8 cellular contexts compared by ENCODE assay signal in genomic region chr20:26207967-26208295, GRCh38.
DNase-seq lines count a peak whose midpoint lies in the region; ATAC-seq and TF ChIP-seq lines count a peak whose summit lies in the region.
"Not testable (repeated sequence)": the region's sequence is repeated elsewhere in the genome, so short reads cannot be mapped to it uniquely, and the experiment has no call there.

No MANE protein-coding gene starts in this region.

- H3K9me3 Mint-ChIP-seq in activated CD8-positive, alpha-beta T cell treated with anti-CD3 and anti-CD28 coated beads for 36 hours; activated naive CD8-positive, alpha-beta T cell treated with anti-CD3 and anti-CD28 coated beads, Interleukin-2, amount 10 ng/mL, durations not matched to agents 7 days and 5 days: not testable (repeated sequence)

- DNase-seq in DMS53 (lab: John Stamatoyannopoulos, UW) = peak; percentile 62
- peak; percentile 8 for DNase-seq in NCI-H345 (lab: John Stamatoyannopoulos, UW)
- DNase-seq in activated CD8-positive, alpha-beta T cell treated with anti-CD3 and anti-CD28 coated beads for 36 hours = peak; percentile 8
- DNase-seq in activated naive CD8-positive, alpha-beta T cell treated with anti-CD3 and anti-CD28 coated beads, Interleukin-2, amount 10 ng/mL, durations not matched to agents 7 days and 5 days; mesenchymal stem cell; gastrocnemius medialis; tibial nerve (ENCODE audit: low spot score in 2 of 2): not testable (repeated sequence)
- DNase-seq in cardiac muscle cell (ENCODE audit: low read depth in 1 of 2, low spot score in 1 of 2) = peak in 1 of 2 donors; percentile 9

- H2AK5ac ChIP-seq in mesenchymal stem cell (ENCODE audit: low read length, severe bottlenecking) = not testable (repeated sequence)

- ATAC-seq in activated CD8-positive, alpha-beta T cell treated with anti-CD3 and anti-CD28 coated beads for 36 hours; activated naive CD8-positive, alpha-beta T cell treated with anti-CD3 and anti-CD28 coated beads, Interleukin-2, amount 10 ng/mL, durations not matched to agents 7 days and 5 days (ENCODE audit: low read depth); gastrocnemius medialis: not testable (repeated sequence)

- not testable (repeated sequence) for H3K23ac ChIP-seq in mesenchymal stem cell (ENCODE audit: low read length in 2 of 2)

- not testable (repeated sequence) for H2BK5ac ChIP-seq in mesenchymal stem cell (ENCODE audit: low read depth, low read length, poor library complexity, severe bottlenecking)

- intact Hi-C loops in activated CD8-positive, alpha-beta T cell treated with anti-CD3 and anti-CD28 coated beads for 36 hours (cut with micrococcal nuclease); gastrocnemius medialis (cut with DNase I; ENCODE audit: low total_unique reads): not testable (repeated sequence)

- CTCF ChIA-PET in activated CD8-positive, alpha-beta T cell treated with anti-CD3 and anti-CD28 coated beads for 36 hours (lab: Charles Lee) = not testable (repeated sequence)

- TF ChIP-seq CTCF in activated CD8-positive, alpha-beta T cell treated with anti-CD3 and anti-CD28 coated beads for 36 hours (IDR thresholded peaks at IDR 0.05); cardiac muscle cell (IDR thresholded peaks at IDR 0.05; ENCODE audit: low read depth, low read length); gastrocnemius medialis (IDR thresholded peaks at IDR 0.05 in 4 of 5, conservative IDR thresholded peaks at IDR 0.05 in 1 of 5); tibial nerve (IDR thresholded peaks at IDR 0.05): not testable (repeated sequence)

- not testable (repeated sequence) for TF ChIP-seq EP300 in tibial nerve (IDR thresholded peaks at IDR 0.05)

- POLR2A ChIA-PET in activated CD8-positive, alpha-beta T cell treated with anti-CD3 and anti-CD28 coated beads for 36 hours (lab: Charles Lee); activated naive CD8-positive, alpha-beta T cell treated with anti-CD3 and anti-CD28 coated beads, Interleukin-2, amount 10 ng/mL, durations not matched to agents 7 days and 5 days (lab: Charles Lee): not testable (repeated sequence)

- WGBS in mesenchymal stem cell = 8% methylated on average over 28 of the region's 35 CpGs
- 5 to 8% methylated on average over 22 of the region's 35 CpGs for WGBS in tibial nerve, 2 donors

- TF ChIP-seq POLR2A in gastrocnemius medialis (IDR thresholded peaks at IDR 0.05); tibial nerve (IDR thresholded peaks at IDR 0.05): not testable (repeated sequence)

- H4K8ac ChIP-seq in mesenchymal stem cell (ENCODE audit: low read length) = not testable (repeated sequence)

- H2BK12ac ChIP-seq in mesenchymal stem cell (ENCODE audit: low read length in 2 of 2) = not testable (repeated sequence)

- H3K79me1 ChIP-seq in mesenchymal stem cell (replicated peaks; ENCODE audit: low read length, poor library complexity, severe bottlenecking) = not testable (repeated sequence)

- not testable (repeated sequence) for H3K9ac ChIP-seq in mesenchymal stem cell (ENCODE audit: low read length)

- H3K4me1 Mint-ChIP-seq in activated CD8-positive, alpha-beta T cell treated with anti-CD3 and anti-CD28 coated beads for 36 hours (ENCODE audit: low read depth) = not testable (repeated sequence)
- H3K4me1 Mint-ChIP-seq in activated naive CD8-positive, alpha-beta T cell treated with anti-CD3 and anti-CD28 coated beads, Interleukin-2, amount 10 ng/mL, durations not matched to agents 7 days and 5 days = peaks cover 12% of the 10 kb centered on the region

- not testable (repeated sequence) for H4K91ac ChIP-seq in mesenchymal stem cell (ENCODE audit: low read length)

- peak overlapping the region; percentile 52 for H3K27ac Mint-ChIP-seq in activated CD8-positive, alpha-beta T cell treated with anti-CD3 and anti-CD28 coated beads for 36 hours
- H3K27ac Mint-ChIP-seq in activated naive CD8-positive, alpha-beta T cell treated with anti-CD3 and anti-CD28 coated beads, Interleukin-2, amount 10 ng/mL, durations not matched to agents 7 days and 5 days = peak overlapping the region; percentile 79

- not testable (repeated sequence) for H3K36me3 Mint-ChIP-seq in activated CD8-positive, alpha-beta T cell treated with anti-CD3 and anti-CD28 coated beads for 36 hours (ENCODE audit: low read depth)
- peaks cover 14% of the 10 kb centered on the region for H3K36me3 Mint-ChIP-seq in activated naive CD8-positive, alpha-beta T cell treated with anti-CD3 and anti-CD28 coated beads, Interleukin-2, amount 10 ng/mL, durations not matched to agents 7 days and 5 days

- H3K27me3 ChIP-seq in cardiac muscle cell (peaks cover 78% of the 10 kb centered on the region), mesenchymal stem cell (ENCODE audit: control insufficient read depth in 1 of 2, insufficient read depth in 1 of 2, low read length in 2 of 2) (peaks cover 14 to 29% of the 10 kb centered on the region in 2 experiments), gastrocnemius medialis (peaks cover 21 to 50% (median 34%) of the 10 kb centered on the region in 3 donors), tibial nerve (peaks cover 2 to 33% of the 10 kb centered on the region in 2 donors)

- H3K18ac ChIP-seq in mesenchymal stem cell (ENCODE audit: low read depth in 1 of 2, low read length in 2 of 2) = not testable (repeated sequence)

- peak overlapping the region; percentile 66 for H3K4me3 Mint-ChIP-seq in activated CD8-positive, alpha-beta T cell treated with anti-CD3 and anti-CD28 coated beads for 36 hours
- peak overlapping the region; percentile 76 for H3K4me3 Mint-ChIP-seq in activated naive CD8-positive, alpha-beta T cell treated with anti-CD3 and anti-CD28 coated beads, Interleukin-2, amount 10 ng/mL, durations not matched to agents 7 days and 5 days

- not testable (repeated sequence) for H3K14ac ChIP-seq in mesenchymal stem cell (ENCODE audit: low read length in 2 of 2)

- not testable (repeated sequence) for H2BK15ac ChIP-seq in mesenchymal stem cell (ENCODE audit: low read depth, poor library complexity, severe bottlenecking)

- H2AFZ ChIP-seq in mesenchymal stem cell (ENCODE audit: low read depth, low read length) = not testable (repeated sequence)

- not testable (repeated sequence) for H3K4ac ChIP-seq in mesenchymal stem cell (ENCODE audit: low read depth in 1 of 2, low read length in 2 of 2)

- H3K36me3 ChIP-seq in cardiac muscle cell; mesenchymal stem cell (ENCODE audit: control insufficient read depth in 1 of 2, insufficient read depth in 2 of 2, low read depth in 1 of 2, low read length in 2 of 2); gastrocnemius medialis; tibial nerve: not testable (repeated sequence)

- H3K27me3 Mint-ChIP-seq in activated CD8-positive, alpha-beta T cell treated with anti-CD3 and anti-CD28 coated beads for 36 hours = peaks cover 20% of the 10 kb centered on the region
- H3K27me3 Mint-ChIP-seq in activated naive CD8-positive, alpha-beta T cell treated with anti-CD3 and anti-CD28 coated beads, Interleukin-2, amount 10 ng/mL, durations not matched to agents 7 days and 5 days = peaks cover 23% of the 10 kb centered on the region

- in situ Hi-C loops in gastrocnemius medialis (cut with MboI; ENCODE audit: low sequenced_read_pairs in 4 of 4) = not testable (repeated sequence)

- not testable (repeated sequence) for H3K9me3 ChIP-seq in cardiac muscle cell (ENCODE audit: low read depth); mesenchymal stem cell (ENCODE audit: control insufficient read depth, low read length); gastrocnemius medialis; tibial nerve

- peak overlapping the region; percentile 82 for H3K4me2 ChIP-seq in mesenchymal stem cell (ENCODE audit: low read length, poor library complexity, severe bottlenecking)

- peak overlapping the region; percentile 17 for H3K4me3 ChIP-seq in cardiac muscle cell
- H3K4me3 ChIP-seq in mesenchymal stem cell (ENCODE audit: insufficient read depth in 1 of 2, low read depth in 1 of 2, low read length in 2 of 2) = not testable (repeated sequence)
- peak overlapping the region in 3 of 4 donors; percentile 13 to 38 (median 29) for H3K4me3 ChIP-seq in gastrocnemius medialis
- H3K4me3 ChIP-seq in tibial nerve = peak overlapping the region; percentile 29 to 57 (median 42)

- not testable (repeated sequence) for H3K27ac ChIP-seq in cardiac muscle cell; mesenchymal stem cell (ENCODE audit: low read length, poor library complexity, severe bottlenecking); gastrocnemius medialis
- peak overlapping the region in 1 of 4 donors; percentile 33 for H3K27ac ChIP-seq in tibial nerve

- not testable (repeated sequence) for H2BK120ac ChIP-seq in mesenchymal stem cell (ENCODE audit: low read depth, low read length)

- not testable (repeated sequence) for H3K4me1 ChIP-seq in cardiac muscle cell (ENCODE audit: low read depth); gastrocnemius medialis
- H3K4me1 ChIP-seq in mesenchymal stem cell (ENCODE audit: control insufficient read depth, insufficient read depth, low read depth, low read length) (peaks cover 18% of the 10 kb centered on the region), tibial nerve (peaks cover 0 to 20% (median 0%) of the 10 kb centered on the region in 4 donors)
